Comparison of ENCODE assay signal across 8 cellular contexts in the genomic region with DNA sequence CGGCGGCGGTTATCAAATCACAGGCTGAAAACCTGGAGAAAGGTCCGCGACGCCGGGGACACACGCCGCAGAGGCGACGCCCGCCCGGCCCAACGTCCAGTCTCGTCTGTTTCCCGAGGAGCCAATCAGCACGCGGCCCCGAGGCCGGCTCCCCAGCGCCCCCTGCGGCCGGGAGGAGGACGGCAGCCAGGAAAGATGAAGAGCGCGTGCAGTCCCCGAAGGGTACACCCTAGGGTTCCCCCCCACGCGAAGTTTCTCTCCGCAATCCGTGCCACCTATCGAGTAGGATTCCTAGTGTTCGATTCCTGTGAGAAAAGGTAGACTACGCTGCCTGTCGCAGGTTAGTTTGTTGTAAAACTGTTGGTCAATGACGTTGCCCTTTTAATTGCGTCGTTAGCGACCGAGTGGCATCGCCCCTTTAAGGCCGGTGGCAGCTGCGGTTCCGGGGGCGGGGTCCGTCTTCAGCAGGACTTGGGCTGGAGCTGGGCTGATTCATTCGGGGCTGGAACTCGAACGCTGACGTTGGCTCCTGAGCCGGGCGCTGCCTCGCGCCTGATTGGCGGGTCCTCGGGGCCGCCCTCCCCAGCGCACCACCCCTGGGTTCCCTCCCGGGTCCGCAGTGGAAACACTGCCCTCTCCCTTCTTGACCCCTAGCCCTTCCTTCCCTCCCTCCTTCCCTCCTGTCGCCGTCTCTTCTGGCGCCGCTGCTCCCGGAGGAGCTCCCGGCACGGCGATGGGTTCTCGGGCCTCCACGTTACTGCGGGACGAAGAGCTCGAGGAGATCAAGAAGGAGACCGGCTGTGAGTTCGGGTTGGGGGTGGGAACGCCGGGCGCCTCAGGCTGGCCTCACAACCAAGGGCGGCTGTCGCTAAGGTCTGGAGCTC. TPM values are rescaled to one million over a fixed set of nuclear protein-coding genes. Genes with fewer than 3 reads are reported as not detected.
A peak's percentile ranks its signal among the peaks of the same experiment; 100 is the strongest.
DNase-seq lines count a peak whose midpoint lies in the region; ATAC-seq and TF ChIP-seq lines count a peak whose summit lies in the region.

A gene (plus strand): TSS at position 619 of the 884 bp plus-strand sequence. CDS start 115 bp downstream, at position 734.
A gene with protein sequence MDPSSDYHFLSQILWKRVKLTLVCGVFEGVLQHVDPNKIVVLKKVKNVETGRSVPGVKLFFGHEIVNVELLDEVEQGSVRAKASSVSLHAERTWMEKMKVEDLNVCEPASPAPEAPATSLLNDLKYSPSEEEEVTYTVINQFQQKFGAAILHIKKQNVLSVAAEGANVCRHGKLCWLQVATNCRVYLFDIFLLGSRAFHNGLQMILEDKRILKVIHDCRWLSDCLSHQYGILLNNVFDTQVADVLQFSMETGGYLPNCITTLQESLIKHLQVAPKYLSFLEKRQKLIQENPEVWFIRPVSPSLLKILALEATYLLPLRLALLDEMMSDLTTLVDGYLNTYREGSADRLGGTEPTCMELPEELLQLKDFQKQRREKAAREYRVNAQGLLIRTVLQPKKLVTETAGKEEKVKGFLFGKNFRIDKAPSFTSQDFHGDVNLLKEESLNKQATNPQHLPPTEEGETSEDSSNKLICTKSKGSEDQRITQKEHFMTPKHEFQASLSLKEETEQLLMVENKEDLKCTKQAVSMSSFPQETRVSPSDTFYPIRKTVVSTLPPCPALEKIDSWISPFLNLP (minus strand): TSS at position 108 of the 884 bp plus-strand sequence. CDS start 4,182 bp downstream, outside the sequence.

- ATAC-seq in HG02623 (IDR thresholded peaks at IDR 0.05; ENCODE audit: unreplicated experiment): peak; percentile 95
- ATAC-seq in SK-N-SH treated with all-trans-retinoic acid at 6 μM for 48 hours: peak; percentile 99
- ATAC-seq in omental fat pad (ENCODE audit: low FRiP score): peak; percentile 99

- peak; percentile 95 for TF ChIP-seq CTCF in GM12864 (IDR thresholded peaks at IDR 0.05; ENCODE audit: low read depth, low read length, missing control alignments)
- peak; percentile 99 for TF ChIP-seq CTCF in glutamatergic neuron (IDR thresholded peaks at IDR 0.05; ENCODE audit: partially characterized antibody, unreplicated experiment)
- TF ChIP-seq CTCF in omental fat pad (IDR thresholded peaks at IDR 0.05): peak in 1 of 3 donors; percentile 97
- peak; percentile 91 to 95 (median 94) for TF ChIP-seq CTCF in testis (IDR thresholded peaks at IDR 0.05)

- peak within 1 kb of the TSS; percentile 91 for H3K27ac Mint-ChIP-seq in activated naive CD8-positive, alpha-beta T cell
- peak within 1 kb of the TSS; percentile 89 for H3K27ac Mint-ChIP-seq in glutamatergic neuron (ENCODE audit: unreplicated experiment)

- DNase-seq in GM12864 (ENCODE audit: low read depth) (peak; percentile 93), NCI-H1092 treated with DMSO at 0.1 percent for 48 hours (lab: John Stamatoyannopoulos, UW) (peak; percentile 85), glutamatergic neuron (peak; percentile 97), omental fat pad (ENCODE audit: low spot score) (peak; percentile 88), testis (peak; percentile 98)

- H3K27me3 ChIP-seq in testis: no peaks in the 10 kb centered on the region

- H3K27me3 Mint-ChIP-seq in activated naive CD8-positive, alpha-beta T cell: no peaks in the 10 kb centered on the region
- peaks cover 6% of the 10 kb centered on the region for H3K27me3 Mint-ChIP-seq in glutamatergic neuron (ENCODE audit: unreplicated experiment)

- H3K4me3 ChIP-seq in GM12864 (ENCODE audit: low read depth, low read length) (peak within 1 kb of the TSS; percentile 76), testis (peak within 1 kb of the TSS; percentile 76 to 86)

- 0 to 1% methylated on average over 67 to 77 of the region's 80 CpGs for WGBS in testis, 2 donors

- no peaks in the 10 kb centered on the region for H3K36me3 ChIP-seq in testis (ENCODE audit: low read depth, missing control alignments)

- H3K36me3 Mint-ChIP-seq in activated naive CD8-positive, alpha-beta T cell: no peaks in the 10 kb centered on the region
- no peaks in the 10 kb centered on the region for H3K36me3 Mint-ChIP-seq in glutamatergic neuron (ENCODE audit: unreplicated experiment)

- H3K9me3 ChIP-seq in testis: no peaks in the 10 kb centered on the region

- H3K4me1 Mint-ChIP-seq in activated naive CD8-positive, alpha-beta T cell (ENCODE audit: low read depth): peaks cover 39% of the 10 kb centered on the region
- H3K4me1 Mint-ChIP-seq in glutamatergic neuron (ENCODE audit: low read depth, unreplicated experiment): peaks cover 8% of the 10 kb centered on the region

- H3K27ac ChIP-seq in testis: peak within 1 kb of the TSS; percentile 83 to 92

- H3K9me3 Mint-ChIP-seq in activated naive CD8-positive, alpha-beta T cell (ENCODE audit: low read depth): no peaks in the 10 kb centered on the region
- no peaks in the 10 kb centered on the region for H3K9me3 Mint-ChIP-seq in glutamatergic neuron (ENCODE audit: unreplicated experiment)

- H3K4me3 Mint-ChIP-seq in activated naive CD8-positive, alpha-beta T cell: peak within 1 kb of the TSS; percentile 88
- peak within 1 kb of the TSS; percentile 90 for H3K4me3 Mint-ChIP-seq in glutamatergic neuron (ENCODE audit: unreplicated experiment)

- no peak for TF ChIP-seq POLR2A in testis (IDR thresholded peaks at IDR 0.05)

- intact Hi-C loops in testis (cut with DNase I; ENCODE audit: low total_unique reads): no loop called here

- H3K4me1 ChIP-seq in testis: peaks cover 12% of the 10 kb centered on the region

TF ChIP-seq in SK-N-SH treated with all-trans-retinoic acid at 6 μM for 48 hours, 23 proteins besides CTCF, POLR2A, EP300 and RAD21:
- TF ChIP-seq CSDC2 (CRISPR knock-in tag; IDR thresholded peaks at IDR 0.05) (0 out of 2 replicates have a peak, but pooled peaks have one; percentile 59), ZFP3 (CRISPR knock-in tag; IDR thresholded peaks at IDR 0.05) (peak; percentile 52; the same call in 1 of the 2 replicates), SNAI2 (CRISPR knock-in tag; IDR thresholded peaks at IDR 0.05) (0 out of 2 replicates have a peak, but pooled peaks have one; percentile 26), ZFP30 (CRISPR knock-in tag; IDR thresholded peaks at IDR 0.05) (no peak)

RNA-seq across cellular contexts. Expression of the first gene that starts in this region (rescaled TPM):
- 65.6 TPM for total RNA-seq in glutamatergic neuron (ENCODE audit: unreplicated experiment)
- 100 to 1,000 TPM; 172 to 320 (median 243) TPM for total RNA-seq in omental fat pad
- 10 to 100 TPM; 61.9 to 72.7 TPM for total RNA-seq in testis
- polyA plus RNA-seq in testis (ENCODE audit: insufficient read depth, low read depth, low replicate concordance): 36.6 TPM

RNA-seq across cellular contexts. Expression of the second gene that starts in this region (rescaled TPM):
- total RNA-seq in glutamatergic neuron (ENCODE audit: unreplicated experiment): not detected
- not detected for total RNA-seq in omental fat pad
- total RNA-seq in testis: 10 to 100 TPM; 20.7 to 42.9 TPM
- 47.0 TPM for polyA plus RNA-seq in testis (ENCODE audit: insufficient read depth, low read depth, low replicate concordance)

Comparison
In these comparisons a context has a peak if more than half of its experiments do, and no peak if none do; other contexts are left out.
1. Peak in every context shown above with its lines: DNase-seq, ATAC-seq, H3K4me3 ChIP-seq and H3K27ac ChIP-seq.
2. RNA of the second gene that starts in this region (total RNA-seq): 20.7 to 42.9 TPM in testis; not detected in glutamatergic neuron (single experiment) and not detected in omental fat pad; every median in the first group is over 10 times any median in the second.